ENCODE assay signal across 23 cellular contexts in the genomic region with DNA sequence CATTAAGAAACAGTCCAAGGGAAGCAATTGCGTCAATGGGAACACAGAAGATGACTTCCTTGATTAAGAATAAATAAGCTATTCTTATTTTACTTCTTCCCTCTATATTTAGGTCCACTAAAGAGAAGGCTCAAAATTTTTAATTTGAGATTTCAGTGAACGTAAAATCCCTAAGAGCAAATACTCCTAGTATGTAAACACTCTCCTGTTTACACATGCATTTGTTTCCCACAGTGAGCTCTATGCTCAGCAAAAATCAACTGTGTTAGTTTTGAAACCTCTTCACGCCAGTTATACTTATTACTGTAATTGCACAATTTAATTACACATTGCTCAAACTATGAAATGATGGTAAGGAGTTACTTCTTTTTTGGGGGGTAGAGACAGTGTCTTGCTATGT.
"Had no signal": no experiment of that assay in that cellular context is flagged by ENCODE, and none has a peak within 500 bp of the region (broad histone marks: within the 10 kb centered on the region; RNA-seq: fewer than 3 reads in every experiment).

No MANE protein-coding gene starts in this region.

- DNase-seq: activated CD4-positive, alpha-beta memory T cell treated with anti-CD3 and anti-CD28 coated beads, Interleukin-2, amount 10 ng/mL, durations not matched to agents 7 days and 5 days; activated CD4-positive, alpha-beta T cell treated with anti-CD3 and anti-CD28 coated beads, Interleukin-2, amount 10 ng/mL, durations not matched to agents 7 days and 5 days; activated CD4-positive, CD25-positive, alpha-beta regulatory T cell treated with anti-CD3 and anti-CD28 coated beads, Interleukin-2, amount 50 U/mL, for 72 hours; activated CD8-positive, alpha-beta memory T cell treated with anti-CD3 and anti-CD28 coated beads, Interleukin-2, amount 50 U/mL, for 48 hours; activated gamma-delta T cell; activated naive CD4-positive, alpha-beta T cell treated with anti-CD3 and anti-CD28 coated beads, Interleukin-2, amount 10 ng/mL, durations not matched to agents 7 days and 5 days; activated T-cell treated with anti-CD3 and anti-CD28 coated beads, Interleukin-2, amount 50 U/mL, for 24 hours; amygdala; foreskin melanocyte; heart right ventricle; kidney glomerular epithelial cell; sigmoid colon; small intestine; stimulated activated CD4-positive, alpha-beta T cell treated with anti-CD3 and anti-CD28 coated beads, Interleukin-4, amount 100 ng/mL, for 24 hours; T-helper 9 cell; trophoblast cell; uterus had no signal

- H3K9me3 ChIP-seq: esophagus muscularis mucosa, heart right ventricle, neutrophil, sigmoid colon, thoracic aorta, uterus had no signal

- H3K36me3 ChIP-seq: uterus had no signal

- H3K4me3 ChIP-seq: esophagus muscularis mucosa, heart right ventricle, lung, sigmoid colon, thoracic aorta, uterus had no signal

- H3K27ac ChIP-seq: esophagus muscularis mucosa, heart right ventricle, neutrophil, sigmoid colon, thoracic aorta, uterus had no signal

- ATAC-seq: heart right ventricle; left lobe of liver; stimulated activated effector memory CD8-positive, alpha-beta T cell treated with anti-CD3 and anti-CD28 coated beads, Interleukin-12 subunit alpha, Interleukin-12 subunit beta, amount 100 ng/mL, for 72 hours had no signal

- H3K4me1 ChIP-seq: esophagus muscularis mucosa, heart right ventricle, sigmoid colon, uterus had no signal

- H3K27me3 ChIP-seq: esophagus muscularis mucosa, heart right ventricle, neutrophil, sigmoid colon, uterus had no signal
